Comparison of ENCODE assay signal across 10 cellular contexts in genomic region chr2:200377774-200378336, GRCh38.
A peak's percentile ranks its signal among the peaks of the same experiment; 100 is the strongest.
DNase-seq lines count a peak whose midpoint lies in the region; ATAC-seq and TF ChIP-seq lines count a peak whose summit lies in the region.
"Had no signal": no experiment of that assay in that cellular context is flagged by ENCODE, and none has a peak within 500 bp of the region (broad histone marks: within the 10 kb centered on the region; RNA-seq: fewer than 3 reads in every experiment).

No MANE protein-coding gene starts in this region.

- no peaks in the 10 kb centered on the region for H3K36me3 ChIP-seq in testis (ENCODE audit: low read depth, missing control alignments)

- H3K4me3 ChIP-seq in testis, result no peak overlapping the region

- H3K4me3 Mint-ChIP-seq in WTC11 (0 out of 2 replicates have a peak overlapping the region, but pooled peaks have one; percentile 0), T-cell (no peak overlapping the region)
- H3K4me3 Mint-ChIP-seq: naive B cell had no signal

- H3K27me3 Mint-ChIP-seq in WTC11 (ENCODE audit: low read depth) (no peaks in the 10 kb centered on the region), T-cell (no peaks in the 10 kb centered on the region)
- H3K27me3 Mint-ChIP-seq: naive B cell had no signal

- H3K27ac Mint-ChIP-seq in WTC11 (peak overlapping the region; percentile 75), T-cell (no peak overlapping the region)
- H3K27ac Mint-ChIP-seq: naive B cell had no signal

- no peaks in the 10 kb centered on the region for H3K27me3 ChIP-seq in testis

- H3K27ac ChIP-seq in testis, result peak overlapping the region; percentile 49 to 78
- H3K27ac ChIP-seq: KMS-11 had no signal

- H3K4me1 Mint-ChIP-seq in WTC11 (peaks cover 94% of the 10 kb centered on the region), T-cell (peaks cover 54 to 66% (median 63%) of the 10 kb centered on the region in 3 donors)

- no peak for TF ChIP-seq POLR2A in testis (IDR thresholded peaks at IDR 0.05)

- ATAC-seq in WTC11, result no peak
- ATAC-seq in left colon, result peak; percentile 71
- ATAC-seq in T-cell (replicated peaks in 1 of 4), result no peak
- ATAC-seq in GM18502 (IDR thresholded peaks at IDR 0.05; ENCODE audit: poor library complexity, unreplicated experiment), result no peak
- ATAC-seq in HG02884 (IDR thresholded peaks at IDR 0.05; ENCODE audit: unreplicated experiment), result no peak

- peak; percentile 52 for DNase-seq in DMS79 treated with DMSO at 0.1 percent for 48 hours (lab: John Stamatoyannopoulos, UW)
- no peak for DNase-seq in DMS79 (lab: John Stamatoyannopoulos, UW)
- DNase-seq in WTC11 (ENCODE audit: low spot score), result no peak
- DNase-seq in left colon, result peak; percentile 46 to 74
- DNase-seq in testis, result no peak
- DNase-seq in T-cell, result no peak
- DNase-seq: naive B cell had no signal

- H3K9me3 Mint-ChIP-seq in WTC11 (no peaks in the 10 kb centered on the region), T-cell (no peaks in the 10 kb centered on the region)
- H3K9me3 Mint-ChIP-seq: naive B cell had no signal

- peaks cover 21% of the 10 kb centered on the region for H3K4me1 ChIP-seq in testis

- intact Hi-C loops in left colon (cut with DNase I, micrococcal nuclease), result no loop called here
- intact Hi-C loops in testis (cut with DNase I; ENCODE audit: low total_unique reads), result no loop called here

- H3K9me3 ChIP-seq in testis, result no peaks in the 10 kb centered on the region

- CTCF ChIA-PET in WTC11 (lab: Charles Lee), result no interaction called here
- CTCF ChIA-PET in T-cell (lab: Charles Lee), result interaction anchor here in 1 of 2 donors (1.0 kb wide), 1 partner anchor 139 kb away, joined by 3 read pairs; no protein-coding TSS in a partner anchor

- H3K36me3 Mint-ChIP-seq in WTC11, result peaks cover 3% of the 10 kb centered on the region; the same call in 1 of the 2 replicates
- H3K36me3 Mint-ChIP-seq in T-cell, result no peaks in the 10 kb centered on the region
- H3K36me3 Mint-ChIP-seq: naive B cell had no signal

- TF ChIP-seq CTCF in WTC11 (IDR thresholded peaks at IDR 0.05) (no peak), testis (IDR thresholded peaks at IDR 0.05) (no peak)

- WGBS in testis, 2 donors, result 68 to 70% methylated on average over 4 of the region's 4 CpGs

- POLR2A ChIA-PET in WTC11 (lab: Charles Lee), result no interaction called here
- POLR2A ChIA-PET in T-cell (lab: Charles Lee), result no interaction called here

TF ChIP-seq in WTC11, 78 proteins besides CTCF, POLR2A, EP300 and RAD21:
- TF ChIP-seq ELF4 (CRISPR knock-in tag; IDR thresholded peaks at IDR 0.05; ENCODE audit: low read depth), result no peak
- no peak for TF ChIP-seq ZSCAN18 (CRISPR knock-in tag; IDR thresholded peaks at IDR 0.05)
- no peak for TF ChIP-seq MXD4 (CRISPR knock-in tag; IDR thresholded peaks at IDR 0.05; ENCODE audit: borderline replicate concordance)
- TF ChIP-seq MLX (CRISPR knock-in tag; IDR thresholded peaks at IDR 0.05), result no peak
- no peak for TF ChIP-seq ATF1 (CRISPR knock-in tag; IDR thresholded peaks at IDR 0.05)
- no peak for TF ChIP-seq RORB (CRISPR knock-in tag; IDR thresholded peaks at IDR 0.05)
- TF ChIP-seq ZNF396 (CRISPR knock-in tag; IDR thresholded peaks at IDR 0.05; ENCODE audit: borderline replicate concordance), result no peak
- TF ChIP-seq E2F5 (CRISPR knock-in tag; IDR thresholded peaks at IDR 0.05), result no peak

Comparison
In these comparisons a context has a peak if more than half of its experiments do, and no peak if none do; other contexts are left out.
1. DNase-seq: peak in DMS79 treated with DMSO at 0.1 percent for 48 hours (single experiment) and left colon (2 of 2); none in DMS79 (single experiment), WTC11 (single experiment), testis (single experiment) and T-cell (0 of 34).